In the genomic region with DNA sequence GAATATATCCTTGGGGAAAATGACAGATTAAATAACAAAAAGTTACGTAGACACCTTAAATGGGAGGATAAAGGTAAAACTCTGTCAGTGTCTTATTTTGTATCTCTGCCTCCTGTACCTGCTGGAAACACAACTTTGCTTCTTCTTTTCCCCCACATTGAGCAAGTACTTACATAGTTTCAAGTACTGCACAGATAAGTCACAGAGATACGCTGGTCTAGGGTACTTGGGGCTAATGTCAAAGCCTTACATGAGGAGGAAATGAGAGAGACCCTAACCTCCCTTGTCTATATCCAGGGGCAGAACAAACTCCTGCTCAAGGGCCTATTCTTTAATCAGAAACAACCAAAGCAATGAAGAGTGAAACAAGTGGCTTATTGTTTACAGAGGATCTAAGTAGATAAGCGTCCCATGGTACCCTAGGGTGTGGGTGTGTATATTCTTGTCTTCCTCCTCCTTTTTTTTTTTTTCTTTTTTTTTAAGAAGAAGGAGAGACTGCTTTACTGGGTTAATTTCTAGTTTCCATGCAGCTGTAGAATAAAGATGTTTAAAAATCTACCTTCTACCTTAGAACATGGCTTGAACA, we compare ENCODE assay signal across 30 cellular contexts. TPM values are rescaled to one million over a fixed set of nuclear protein-coding genes. Genes with fewer than 3 reads are reported as not detected.
DNase-seq lines count a peak whose midpoint lies in the region; ATAC-seq, FAIRE-seq and TF ChIP-seq lines count a peak whose summit lies in the region.
"Had no signal": no experiment of that assay in that cellular context is flagged by ENCODE, and none has a peak within 500 bp of the region (broad histone marks: within the 10 kb centered on the region; RNA-seq: fewer than 3 reads in every experiment).

No MANE protein-coding gene starts in this region.

- no peaks in the 10 kb centered on the region for H3F3A ChIP-seq in neural progenitor cell (ENCODE audit: low read depth)

- TF ChIP-seq CTCF in HEK293 (tag by site-specific recombination; IDR thresholded peaks at IDR 0.05) (no peak), GM12878 (IDR thresholded peaks at IDR 0.05 in 2 of 3, conservative IDR thresholded peaks at IDR 0.05 in 1 of 3; ENCODE audit: control insufficient read depth in 2 of 3, extremely low read depth in 1 of 3, insufficient read depth in 1 of 3, low read depth in 3 of 3, low read length in 3 of 3) (no peak), neural progenitor cell (IDR thresholded peaks at IDR 0.05) (no peak)

- H3K36me3 ChIP-seq in HEK293 (ENCODE audit: control insufficient read depth in 2 of 2, insufficient read depth in 1 of 2, low read length in 2 of 2) (no peaks in the 10 kb centered on the region), GM12878 (ENCODE audit: control insufficient read depth in 2 of 2, insufficient read depth in 2 of 2, low read length in 1 of 2) (peaks cover 0 to 4% of the 10 kb centered on the region in 2 experiments; a peak in 2 of 4 replicates), neural progenitor cell (no peaks in the 10 kb centered on the region)
- H3K36me3 ChIP-seq: cardiac muscle cell, Peyer's patch had no signal

- H3K27ac Mint-ChIP-seq in neural progenitor cell: peak overlapping the region; percentile 87
- H3K27ac Mint-ChIP-seq: activated naive CD8-positive, alpha-beta T cell treated with anti-CD3 and anti-CD28 coated beads, Interleukin-2, amount 10 ng/mL, durations not matched to agents 7 days and 5 days; stimulated activated naive CD8-positive, alpha-beta T cell treated with anti-CD3 and anti-CD28 coated beads, Interleukin-15, amount 100 ng/mL, for 72 hours; T-helper 2 cell treated with Interferon-gamma antibody and Interleukin-4, amounts not matched to agents 5 μg/mL and 100 μg/mL, for 36 hours had no signal

- SMC1A ChIA-PET in GM12878 (lab: Charles Lee; ENCODE audit: uncharacterized antibody, unreplicated experiment): interaction anchor here (1.1 to 5.5 kb wide), 11 partner anchors 13 to 57 kb away, joined by 3 to 55 read pairs (median 5); no protein-coding TSS in a partner anchor

- no peak for TF ChIP-seq POLR2A in GM12878 (IDR thresholded peaks at IDR 0.05; ENCODE audit: low read depth, low read length)

- BruUV-seq in GM12878 (replicated peaks; lab: Mats Ljungman, UMichigan): no TSS peak

- H3K4me1 Mint-ChIP-seq in neural progenitor cell: peaks cover 30% of the 10 kb centered on the region

- no peak overlapping the region for H3K9ac ChIP-seq in GM12878 (ENCODE audit: control insufficient read depth, insufficient read depth, low read length)
- H3K9ac ChIP-seq in neural progenitor cell: no peak overlapping the region

- no peak for TF ChIP-seq RAD21 in GM12878 (IDR thresholded peaks at IDR 0.05; ENCODE audit: insufficient read depth, low read depth, low read length)

- TF ChIP-seq EP300 in GM12878 (IDR thresholded peaks at IDR 0.05; ENCODE audit: borderline replicate concordance in 1 of 2, control insufficient read depth in 1 of 2, low read depth in 2 of 2, low read length in 2 of 2): no peak

- H3K4me2 ChIP-seq in GM12878 (ENCODE audit: control insufficient read depth, insufficient read depth) (no peak overlapping the region), neural progenitor cell (no peak overlapping the region)

- H3K4me3 Mint-ChIP-seq in neural progenitor cell: no peak overlapping the region
- H3K4me3 Mint-ChIP-seq: activated naive CD8-positive, alpha-beta T cell treated with anti-CD3 and anti-CD28 coated beads, Interleukin-2, amount 10 ng/mL, durations not matched to agents 7 days and 5 days; stimulated activated naive CD8-positive, alpha-beta T cell treated with anti-CD3 and anti-CD28 coated beads, Interleukin-15, amount 100 ng/mL, for 72 hours; T-helper 2 cell treated with Interferon-gamma antibody and Interleukin-4, amounts not matched to agents 5 μg/mL and 100 μg/mL, for 36 hours had no signal

- H3K79me2 ChIP-seq in GM12878 (ENCODE audit: control insufficient read depth, insufficient read depth, low read length): peaks cover 43% of the 10 kb centered on the region
- H3K79me2 ChIP-seq in neural progenitor cell (ENCODE audit: low read depth): no peaks in the 10 kb centered on the region

- WGBS in GM12878 (ENCODE audit: insufficient coverage, insufficient replicate concordance, low lambda C conversion rate, missing lambda C conversion rate): 62% methylated on average over 3 of the region's 3 CpGs

- no peaks in the 10 kb centered on the region for H4K20me1 ChIP-seq in GM12878 (ENCODE audit: control insufficient read depth, insufficient read depth)
- no peaks in the 10 kb centered on the region for H4K20me1 ChIP-seq in neural progenitor cell (ENCODE audit: low read depth)

- H3K27me3 Mint-ChIP-seq in neural progenitor cell (ENCODE audit: insufficient read depth, low read depth): peaks cover 6% of the 10 kb centered on the region
- H3K27me3 Mint-ChIP-seq: activated naive CD8-positive, alpha-beta T cell treated with anti-CD3 and anti-CD28 coated beads, Interleukin-2, amount 10 ng/mL, durations not matched to agents 7 days and 5 days; stimulated activated naive CD8-positive, alpha-beta T cell treated with anti-CD3 and anti-CD28 coated beads, Interleukin-15, amount 100 ng/mL, for 72 hours had no signal

- DNase-seq in COLO829 (ENCODE audit: low spot score) (peak; percentile 23), GM12878 (ENCODE audit: low read depth, low spot score) (no peak), neural progenitor cell (ENCODE audit: low spot score) (peak; percentile 7), kidney glomerular epithelial cell (lab: John Stamatoyannopoulos, UW) (no peak), Right ventricle myocardium inferior (ENCODE audit: missing footprints) (no peak)
- DNase-seq: activated CD4-positive, alpha-beta T cell treated with anti-CD3 and anti-CD28 coated beads for 1 hour; activated gamma-delta T cell; activated naive CD8-positive, alpha-beta T cell treated with anti-CD3 and anti-CD28 coated beads, Interleukin-2, amount 10 ng/mL, durations not matched to agents 7 days and 5 days; DMS153; effector CD4-positive, alpha-beta T cell; hippocampal formation; NCI-H1092; NCI-H187; NCI-H526 treated with DMSO at 0.1 percent for 48 hours; Peyer's patch; posterior cingulate gyrus; right cardiac atrium; SHP77 treated with DMSO at 0.1 percent for 48 hours; spleen; stimulated activated CD4-positive, alpha-beta T cell treated with anti-CD3 and anti-CD28 coated beads, Interleukin-2, amount 100 ng/mL, for 24 hours; stimulated activated CD8-positive, alpha-beta memory T cell treated with anti-CD3 and anti-CD28 coated beads, Interleukin-4, amount 100 ng/mL, for 48 hours; stimulated activated naive CD8-positive, alpha-beta T cell treated with anti-CD3 and anti-CD28 coated beads, Interleukin-15, amount 100 ng/mL, for 72 hours; tibial artery had no signal

- H2AFZ ChIP-seq in GM12878 (ENCODE audit: control insufficient read depth, low read depth, low read length) (no peak overlapping the region), neural progenitor cell (replicated peaks) (no peak overlapping the region)

- intact Hi-C loops in GM12878 (cut with micrococcal nuclease; ENCODE audit: unreplicated experiment) (no loop called here), Right ventricle myocardium inferior (cut with DNase I) (no loop called here)

- H3K9me3 Mint-ChIP-seq in neural progenitor cell: no peaks in the 10 kb centered on the region
- H3K9me3 Mint-ChIP-seq: activated naive CD8-positive, alpha-beta T cell treated with anti-CD3 and anti-CD28 coated beads, Interleukin-2, amount 10 ng/mL, durations not matched to agents 7 days and 5 days; stimulated activated naive CD8-positive, alpha-beta T cell treated with anti-CD3 and anti-CD28 coated beads, Interleukin-15, amount 100 ng/mL, for 72 hours; T-helper 2 cell treated with Interferon-gamma antibody and Interleukin-4, amounts not matched to agents 5 μg/mL and 100 μg/mL, for 36 hours had no signal

- H3K27me3 ChIP-seq in GM12878 (replicated peaks in 1 of 2; ENCODE audit: control insufficient read depth in 2 of 2, insufficient read depth in 2 of 2, low read length in 1 of 2) (no peaks in the 10 kb centered on the region), neural progenitor cell (no peaks in the 10 kb centered on the region)
- H3K27me3 ChIP-seq: cardiac muscle cell, Peyer's patch, spleen, tibial artery had no signal

- H3K4me3 ChIP-seq in HEK293 (ENCODE audit: low read depth, low read length) (no peak overlapping the region), GM12878 (no peak overlapping the region), neural progenitor cell (no peak overlapping the region)
- H3K4me3 ChIP-seq: cardiac muscle cell, Peyer's patch, spleen, tibial artery had no signal

- in situ Hi-C loops in GM12878 (cut with MboI): no loop called here

- POLR2A ChIA-PET in HEK293 (lab: Yijun Ruan, JAX): no interaction called here
- POLR2A ChIA-PET in GM12878 (lab: Charles Lee): interaction anchor here (1.0 to 2.5 kb wide), 3 partner anchors 10 to 43 kb away, joined by 4 to 8 read pairs (median 5); no protein-coding TSS in a partner anchor

- ATAC-seq in GM12878 (no peak), HG02840 (IDR thresholded peaks at IDR 0.05; ENCODE audit: low FRiP score, unreplicated experiment) (no peak), Right ventricle myocardium inferior (no peak)
- ATAC-seq: right cardiac atrium; stimulated activated naive CD8-positive, alpha-beta T cell treated with anti-CD3 and anti-CD28 coated beads, Interleukin-15, amount 100 ng/mL, for 72 hours had no signal

- H3K27ac ChIP-seq in HEK293 (ENCODE audit: extremely low read depth, low read depth, low read length): no peak overlapping the region
- no peak overlapping the region for H3K27ac ChIP-seq in GM12878 (ENCODE audit: control insufficient read depth, insufficient read depth)
- no peak overlapping the region for H3K27ac ChIP-seq in neural progenitor cell
- H3K27ac ChIP-seq: cardiac muscle cell, Peyer's patch, tibial artery had no signal

- H3K36me3 Mint-ChIP-seq in neural progenitor cell: peaks cover 2% of the 10 kb centered on the region

- no peak for FAIRE-seq in GM12878 (lab: Jason Lieb, UNC)
- FAIRE-seq: astrocyte, colon, G401.6 had no signal

- CTCF ChIA-PET in HEK293 (lab: Yijun Ruan, JAX): interaction anchor here (0.7 kb wide), 1 partner anchor 71 kb away, joined by 5 read pairs; no protein-coding TSS in a partner anchor
- CTCF ChIA-PET in GM12878 (lab: Yijun Ruan, JAX): interaction anchor here (0.6 to 1.7 kb wide), 6 partner anchors 13 to 418 kb away, joined by 3 to 6 read pairs (median 4); no protein-coding TSS in a partner anchor

- RAD21 ChIA-PET in GM12878 (lab: Charles Lee; ENCODE audit: unreplicated experiment): interaction anchor here (1.0 to 3.9 kb wide), 6 partner anchors 7 to 49 kb away, joined by 3 to 29 read pairs (median 5); no protein-coding TSS in a partner anchor

- no peaks in the 10 kb centered on the region for H3K9me3 ChIP-seq in HEK293 (ENCODE audit: control insufficient read depth, insufficient read depth, low read depth, low read length)
- no peaks in the 10 kb centered on the region for H3K9me3 ChIP-seq in GM12878 (replicated peaks; ENCODE audit: control insufficient read depth, insufficient read depth, low read length)
- no peaks in the 10 kb centered on the region for H3K9me3 ChIP-seq in neural progenitor cell (ENCODE audit: low read depth)
- H3K9me3 ChIP-seq: Peyer's patch, spleen, tibial artery had no signal

- H3K4me1 ChIP-seq in HEK293 (ENCODE audit: control insufficient read depth, insufficient read depth, low read length): peaks cover 12% of the 10 kb centered on the region
- H3K4me1 ChIP-seq in GM12878 (ENCODE audit: control insufficient read depth, insufficient read depth, low read length): peaks cover 46% of the 10 kb centered on the region
- H3K4me1 ChIP-seq in neural progenitor cell: peaks cover 29% of the 10 kb centered on the region
- H3K4me1 ChIP-seq: Peyer's patch had no signal

RNA-seq across cellular contexts. Expression of gene ELL2, which starts 43.1 kb away (rescaled TPM):
- total RNA-seq in GM12878 (2013; cell fraction: nucleolus; rRNA removed): 85.3 and 105 TPM in 2 replicates
- total RNA-seq in GM12878 (2014; rRNA removed) (59.9 and 61.6 TPM in 2 replicates), GM12878 (2014; rRNA removed; fragmentation: Illumina TruSeq; extraction: Trizol) (83.8 and 87.5 TPM in 2 replicates), GM12878 (2021) (76.1 and 76.9 TPM in 2 replicates), neural progenitor cell (ENCODE audit: low replicate concordance) (9.3 and 14.2 TPM in 2 replicates), Right ventricle myocardium inferior (26.7 TPM)
- 24.4 TPM for polyA plus RNA-seq in GM12878 (2011; ENCODE audit: low read depth)
- polyA plus RNA-seq in GM12878 (2011; rRNA removed) (91.4 and 122 TPM in 2 replicates), GM12878 (2014; fragmentation: Illumina TruSeq; extraction: Trizol) (64.9 and 73.3 TPM in 2 replicates), GM12878 (2014; fragmentation: Nextera tagmentation; extraction: Ambion mirVana) (10 to 100 TPM; 24.2 to 34.4 TPM), GM12878 (2014; rRNA removed) (46.4 and 47.7 TPM in 2 replicates), GM12878 (2016; fragmentation: Nextera tagmentation; extraction: Ambion mirVana) (10 to 100 TPM; 50.2 to 53.1 TPM)
- 38.3 and 41.6 TPM in 2 replicates for polyA plus RNA-seq in GM12878 (2011; cell fraction: cytosol; rRNA removed)
- 70.5 and 86.0 TPM in 2 replicates for polyA plus RNA-seq in GM12878 (2011; cell fraction: nucleus; rRNA removed)
- polyA plus RNA-seq in GM12878 (2012): 32.2 and 37.2 TPM in 2 replicates
- polyA minus RNA-seq in GM12878 (2011; rRNA and poly(A)+ RNA removed): 110 and 125 TPM in 2 replicates
- polyA minus RNA-seq in GM12878 (2011; cell fraction: cytosol; rRNA and poly(A)+ RNA removed): 41.3 and 44.8 TPM in 2 replicates
- 172 and 368 TPM in 2 replicates for polyA minus RNA-seq in GM12878 (2011; cell fraction: nucleus; rRNA and poly(A)+ RNA removed)

Comparison
In these comparisons a context has a peak if more than half of its experiments do, and no peak if none do; other contexts are left out.
1. DNase-seq: peak in COLO829 (single experiment) and neural progenitor cell (single experiment); none in GM12878 (single experiment), kidney glomerular epithelial cell (single experiment) and Right ventricle myocardium inferior (single experiment).